In genomic region chr14:33676135-33676566, GRCh38 we compare ENCODE assay signal across 9 cellular contexts.
DNase-seq lines count a peak whose midpoint lies in the region; ATAC-seq and TF ChIP-seq lines count a peak whose summit lies in the region.
"Had no signal": no experiment of that assay in that cellular context is flagged by ENCODE, and none has a peak within 500 bp of the region (broad histone marks: within the 10 kb centered on the region; RNA-seq: fewer than 3 reads in every experiment).

No MANE protein-coding gene starts in this region.

- no peak overlapping the region for H3K4me3 Mint-ChIP-seq in progenitor cell of endocrine pancreas (ENCODE audit: low read depth)
- no peak overlapping the region for H3K4me3 Mint-ChIP-seq in stimulated activated effector memory CD8-positive, alpha-beta T cell treated with anti-CD3 and anti-CD28 coated beads, Interleukin-12 subunit alpha, Interleukin-12 subunit beta, amount 100 ng/mL, for 72 hours

- H3K9me3 Mint-ChIP-seq in progenitor cell of endocrine pancreas (ENCODE audit: low read depth), result no peaks in the 10 kb centered on the region
- no peaks in the 10 kb centered on the region for H3K9me3 Mint-ChIP-seq in stimulated activated effector memory CD8-positive, alpha-beta T cell treated with anti-CD3 and anti-CD28 coated beads, Interleukin-12 subunit alpha, Interleukin-12 subunit beta, amount 100 ng/mL, for 72 hours

- H3K36me3 Mint-ChIP-seq in progenitor cell of endocrine pancreas (ENCODE audit: insufficient read depth), result no peaks in the 10 kb centered on the region
- H3K36me3 Mint-ChIP-seq in stimulated activated effector memory CD8-positive, alpha-beta T cell treated with anti-CD3 and anti-CD28 coated beads, Interleukin-12 subunit alpha, Interleukin-12 subunit beta, amount 100 ng/mL, for 72 hours, result no peaks in the 10 kb centered on the region

- DNase-seq in DMS153 treated with DMSO at 0.1 percent for 48 hours (lab: John Stamatoyannopoulos, UW; ENCODE audit: unreplicated experiment), result peak; percentile 65
- peak; percentile 67 for DNase-seq in HK-2 (ENCODE audit: unreplicated experiment)
- peak; percentile 51 for DNase-seq in RKO (ENCODE audit: low spot score)
- peak; percentile 71 for DNase-seq in fibroblast of peridontal ligament (ENCODE audit: extremely low read depth)
- DNase-seq in progenitor cell of endocrine pancreas (ENCODE audit: low spot score, unreplicated experiment), result no peak
- no peak for DNase-seq in stimulated activated effector memory CD8-positive, alpha-beta T cell treated with anti-CD3 and anti-CD28 coated beads, Interleukin-12 subunit alpha, Interleukin-12 subunit beta, amount 100 ng/mL, for 72 hours (ENCODE audit: low spot score in 2 of 2)
- no peak for DNase-seq in Kasumi-1 (lab: John Stamatoyannopoulos, UW)

- peaks cover 5% of the 10 kb centered on the region for H3K4me1 Mint-ChIP-seq in progenitor cell of endocrine pancreas (ENCODE audit: low read depth)
- no peaks in the 10 kb centered on the region for H3K4me1 Mint-ChIP-seq in stimulated activated effector memory CD8-positive, alpha-beta T cell treated with anti-CD3 and anti-CD28 coated beads, Interleukin-12 subunit alpha, Interleukin-12 subunit beta, amount 100 ng/mL, for 72 hours

- peak; percentile 30 for TF ChIP-seq CTCF in progenitor cell of endocrine pancreas (IDR thresholded peaks at IDR 0.05; ENCODE audit: unreplicated experiment)

- H3K27ac Mint-ChIP-seq in progenitor cell of endocrine pancreas, result no peak overlapping the region
- no peak overlapping the region for H3K27ac Mint-ChIP-seq in stimulated activated effector memory CD8-positive, alpha-beta T cell treated with anti-CD3 and anti-CD28 coated beads, Interleukin-12 subunit alpha, Interleukin-12 subunit beta, amount 100 ng/mL, for 72 hours

- peaks cover 3% of the 10 kb centered on the region for H3K27me3 Mint-ChIP-seq in progenitor cell of endocrine pancreas

- ATAC-seq in stimulated activated effector memory CD8-positive, alpha-beta T cell treated with anti-CD3 and anti-CD28 coated beads, Interleukin-12 subunit alpha, Interleukin-12 subunit beta, amount 100 ng/mL, for 72 hours, result no peak
- ATAC-seq in activated CD4-positive, CD25-positive, alpha-beta regulatory T cell treated with anti-CD3 and anti-CD28 coated beads, Interleukin-2, amount 50 U/mL, for 24 hours, result no peak
- ATAC-seq: Panc1 had no signal

Comparison
In these comparisons a context has a peak if more than half of its experiments do, and no peak if none do; other contexts are left out.
1. DNase-seq: peak in DMS153 treated with DMSO at 0.1 percent for 48 hours (single experiment), HK-2 (single experiment), RKO (single experiment) and fibroblast of peridontal ligament (single experiment); none in progenitor cell of endocrine pancreas (single experiment), stimulated activated effector memory CD8-positive, alpha-beta T cell treated with anti-CD3 and anti-CD28 coated beads, Interleukin-12 subunit alpha, Interleukin-12 subunit beta, amount 100 ng/mL, for 72 hours (0 of 2) and Kasumi-1 (0 of 2).